ENCODE assay signal across 1 cellular context in the genomic region with DNA sequence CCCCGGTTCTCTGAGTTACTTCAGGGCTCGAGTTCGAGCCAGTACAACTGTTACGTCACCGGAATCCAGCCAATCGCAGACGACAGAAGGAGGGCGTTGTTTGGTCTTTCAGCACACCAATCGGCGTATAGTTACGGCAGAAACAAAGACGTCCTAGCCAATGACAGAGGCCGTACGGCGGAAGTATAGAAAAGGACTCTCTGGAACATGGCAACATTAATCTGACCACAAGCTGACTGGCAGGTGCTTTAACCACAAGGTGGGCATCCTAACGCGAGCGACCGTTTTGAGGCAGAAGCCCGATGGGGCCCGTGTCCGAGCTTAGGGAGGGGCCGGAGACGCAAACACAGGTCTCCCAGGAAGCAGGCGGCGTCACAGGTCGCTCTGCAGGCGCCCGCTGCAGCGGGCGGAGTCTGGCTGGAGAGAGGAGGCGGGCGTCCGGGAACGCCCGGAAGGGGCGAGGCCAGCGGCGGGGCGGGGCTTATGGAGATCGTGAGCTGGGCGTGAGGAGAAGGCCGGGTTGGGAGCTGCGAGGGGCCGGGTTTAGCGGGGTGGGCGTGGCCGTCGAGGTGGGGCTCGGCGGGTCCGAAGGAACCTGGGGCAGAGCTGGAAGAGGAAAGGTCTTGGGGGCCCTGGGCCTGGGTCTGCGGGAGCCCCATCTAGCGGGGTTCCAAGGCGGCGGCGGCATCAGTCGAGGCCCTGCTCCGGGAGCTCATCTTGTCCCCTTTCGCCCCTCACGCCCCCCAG.
TF ChIP-seq lines count a peak whose summit lies in the region.

A gene with protein sequence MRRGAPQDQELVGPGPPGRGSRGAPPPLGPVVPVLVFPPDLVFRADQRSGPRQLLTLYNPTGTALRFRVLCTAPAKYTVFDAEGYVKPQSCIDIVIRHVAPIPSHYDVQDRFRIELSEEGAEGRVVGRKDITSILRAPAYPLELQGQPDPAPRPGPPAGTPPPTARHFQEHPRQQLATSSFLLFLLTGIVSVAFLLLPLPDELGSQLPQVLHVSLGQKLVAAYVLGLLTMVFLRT (plus strand): TSS at position 558 of the 747 bp plus-strand sequence. CDS start 252 bp downstream, outside the sequence.

TF ChIP-seq in HEK293, 187 proteins besides CTCF, POLR2A, EP300 and RAD21 (continued from another document and continues in another):
- TF ChIP-seq HIC1 (tag by site-specific recombination; IDR thresholded peaks at IDR 0.05), result peak; percentile 91
- TF ChIP-seq ZNF529 (tag by site-specific recombination; IDR thresholded peaks at IDR 0.05; ENCODE audit: insufficient replicate concordance), result no peak
- no peak for TF ChIP-seq ZNF623 (tag by site-specific recombination; IDR thresholded peaks at IDR 0.05)
- no peak for TF ChIP-seq GLI4 (tag by site-specific recombination; IDR thresholded peaks at IDR 0.05)
- TF ChIP-seq ZNF558 (tag by site-specific recombination; IDR thresholded peaks at IDR 0.05), result no peak
- TF ChIP-seq BCL6B (tag by site-specific recombination; IDR thresholded peaks at IDR 0.05), result no peak
- TF ChIP-seq, protein P1, sequence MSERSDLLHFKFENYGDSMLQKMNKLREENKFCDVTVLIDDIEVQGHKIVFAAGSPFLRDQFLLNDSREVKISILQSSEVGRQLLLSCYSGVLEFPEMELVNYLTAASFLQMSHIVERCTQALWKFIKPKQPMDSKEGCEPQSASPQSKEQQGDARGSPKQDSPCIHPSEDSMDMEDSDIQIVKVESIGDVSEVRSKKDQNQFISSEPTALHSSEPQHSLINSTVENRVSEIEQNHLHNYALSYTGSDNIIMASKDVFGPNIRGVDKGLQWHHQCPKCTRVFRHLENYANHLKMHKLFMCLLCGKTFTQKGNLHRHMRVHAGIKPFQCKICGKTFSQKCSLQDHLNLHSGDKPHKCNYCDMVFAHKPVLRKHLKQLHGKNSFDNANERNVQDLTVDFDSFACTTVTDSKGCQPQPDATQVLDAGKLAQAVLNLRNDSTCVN (tag by site-specific recombination; optimal IDR thresholded peaks at IDR 0.05), result peak; percentile 37
- TF ChIP-seq, protein P2, sequence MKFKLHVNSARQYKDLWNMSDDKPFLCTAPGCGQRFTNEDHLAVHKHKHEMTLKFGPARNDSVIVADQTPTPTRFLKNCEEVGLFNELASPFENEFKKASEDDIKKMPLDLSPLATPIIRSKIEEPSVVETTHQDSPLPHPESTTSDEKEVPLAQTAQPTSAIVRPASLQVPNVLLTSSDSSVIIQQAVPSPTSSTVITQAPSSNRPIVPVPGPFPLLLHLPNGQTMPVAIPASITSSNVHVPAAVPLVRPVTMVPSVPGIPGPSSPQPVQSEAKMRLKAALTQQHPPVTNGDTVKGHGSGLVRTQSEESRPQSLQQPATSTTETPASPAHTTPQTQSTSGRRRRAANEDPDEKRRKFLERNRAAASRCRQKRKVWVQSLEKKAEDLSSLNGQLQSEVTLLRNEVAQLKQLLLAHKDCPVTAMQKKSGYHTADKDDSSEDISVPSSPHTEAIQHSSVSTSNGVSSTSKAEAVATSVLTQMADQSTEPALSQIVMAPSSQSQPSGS (tag by site-specific recombination; IDR thresholded peaks at IDR 0.05; ENCODE audit: low read depth), result peak; percentile 98
- peak; percentile 62; the same call in 1 of the 2 replicates for TF ChIP-seq GLIS2 (tag by site-specific recombination; IDR thresholded peaks at IDR 0.05)
- TF ChIP-seq ZNF548 (tag by site-specific recombination; IDR thresholded peaks at IDR 0.05), result no peak
- TF ChIP-seq SCRT2 (tag by site-specific recombination; IDR thresholded peaks at IDR 0.05), result peak; percentile 46; the same call in 1 of the 2 replicates
- no peak for TF ChIP-seq ZFP69B (tag by site-specific recombination; IDR thresholded peaks at IDR 0.05)
- no peak for TF ChIP-seq ZNF18 (tag by site-specific recombination; IDR thresholded peaks at IDR 0.05)
- TF ChIP-seq ZNF2 (tag by site-specific recombination; IDR thresholded peaks at IDR 0.05), result no peak
- TF ChIP-seq ZNF391 (tag by site-specific recombination; IDR thresholded peaks at IDR 0.05; ENCODE audit: borderline replicate concordance, low read depth), result no peak
- TF ChIP-seq ZFP37 (tag by site-specific recombination; IDR thresholded peaks at IDR 0.05), result no peak
- TF ChIP-seq YY2 (tag by site-specific recombination; IDR thresholded peaks at IDR 0.05), result peak; percentile 78; the same call in 1 of the 2 replicates
- TF ChIP-seq YY1 (tag by site-specific recombination; IDR thresholded peaks at IDR 0.05), result no peak; the same call in 1 of the 2 replicates
- TF ChIP-seq KLF8 (tag by site-specific recombination; IDR thresholded peaks at IDR 0.05), result peak; percentile 95
- no peak; the same call in 1 of the 2 replicates for TF ChIP-seq ZNF561 (tag by site-specific recombination; IDR thresholded peaks at IDR 0.05; ENCODE audit: borderline replicate concordance)
- no peak for TF ChIP-seq ZNF670 (tag by site-specific recombination; IDR thresholded peaks at IDR 0.05; ENCODE audit: low read depth)
- TF ChIP-seq KLF10 (tag by site-specific recombination; IDR thresholded peaks at IDR 0.05), result peak; percentile 91
- no peak for TF ChIP-seq ZNF521 (tag by site-specific recombination; IDR thresholded peaks at IDR 0.05)
- TF ChIP-seq ZBTB20 (tag by site-specific recombination; IDR thresholded peaks at IDR 0.05), result peak; percentile 25; the same call in 1 of the 2 replicates
- no peak for TF ChIP-seq PRDM1 (tag by site-specific recombination; IDR thresholded peaks at IDR 0.05)
- TF ChIP-seq ZNF433 (tag by site-specific recombination; IDR thresholded peaks at IDR 0.05; ENCODE audit: low read depth), result no peak
- TF ChIP-seq ZNF394 (tag by site-specific recombination; IDR thresholded peaks at IDR 0.05; ENCODE audit: borderline replicate concordance), result no peak
- TF ChIP-seq, protein P3, sequence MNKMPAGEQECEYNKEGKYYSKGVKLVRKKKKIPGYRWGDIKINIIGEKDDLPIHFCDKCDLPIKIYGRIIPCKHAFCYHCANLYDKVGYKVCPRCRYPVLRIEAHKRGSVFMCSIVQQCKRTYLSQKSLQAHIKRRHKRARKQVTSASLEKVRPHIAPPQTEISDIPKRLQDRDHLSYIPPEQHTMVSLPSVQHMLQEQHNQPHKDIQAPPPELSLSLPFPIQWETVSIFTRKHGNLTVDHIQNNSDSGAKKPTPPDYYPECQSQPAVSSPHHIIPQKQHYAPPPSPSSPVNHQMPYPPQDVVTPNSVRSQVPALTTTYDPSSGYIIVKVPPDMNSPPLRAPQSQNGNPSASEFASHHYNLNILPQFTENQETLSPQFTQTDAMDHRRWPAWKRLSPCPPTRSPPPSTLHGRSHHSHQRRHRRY (tag by site-specific recombination; IDR thresholded peaks at IDR 0.05), result no peak
- TF ChIP-seq ZNF37A (tag by site-specific recombination; IDR thresholded peaks at IDR 0.05), result no peak
- TF ChIP-seq ZNF324 (tag by site-specific recombination; IDR thresholded peaks at IDR 0.05), result no peak
- TF ChIP-seq BCL11B (tag by site-specific recombination; IDR thresholded peaks at IDR 0.05; ENCODE audit: low read depth), result no peak
- no peak for TF ChIP-seq ZNF530 (tag by site-specific recombination; IDR thresholded peaks at IDR 0.05; ENCODE audit: low read depth)
- no peak for TF ChIP-seq ZNF423 (tag by site-specific recombination; IDR thresholded peaks at IDR 0.05)
- TF ChIP-seq ZNF624 (tag by site-specific recombination; IDR thresholded peaks at IDR 0.05), result no peak
- TF ChIP-seq ZBTB11 (tag by site-specific recombination; conservative IDR thresholded peaks at IDR 0.05; ENCODE audit: low read depth), result peak; percentile 46; the same call in 1 of the 2 replicates
- no peak for TF ChIP-seq ZNF16 (tag by site-specific recombination; IDR thresholded peaks at IDR 0.05; ENCODE audit: low read depth)
- TF ChIP-seq ZNF610 (tag by site-specific recombination; IDR thresholded peaks at IDR 0.05; ENCODE audit: borderline replicate concordance), result no peak
- TF ChIP-seq, protein P4, sequence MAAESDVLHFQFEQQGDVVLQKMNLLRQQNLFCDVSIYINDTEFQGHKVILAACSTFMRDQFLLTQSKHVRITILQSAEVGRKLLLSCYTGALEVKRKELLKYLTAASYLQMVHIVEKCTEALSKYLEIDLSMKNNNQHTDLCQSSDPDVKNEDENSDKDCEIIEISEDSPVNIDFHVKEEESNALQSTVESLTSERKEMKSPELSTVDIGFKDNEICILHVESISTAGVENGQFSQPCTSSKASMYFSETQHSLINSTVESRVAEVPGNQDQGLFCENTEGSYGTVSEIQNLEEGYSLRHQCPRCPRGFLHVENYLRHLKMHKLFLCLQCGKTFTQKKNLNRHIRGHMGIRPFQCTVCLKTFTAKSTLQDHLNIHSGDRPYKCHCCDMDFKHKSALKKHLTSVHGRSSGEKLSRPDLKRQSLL (tag by site-specific recombination; IDR thresholded peaks at IDR 0.05), result no peak
- TF ChIP-seq ZSCAN23 (tag by site-specific recombination; IDR thresholded peaks at IDR 0.05), result no peak
- TF ChIP-seq KLF16 (tag by site-specific recombination; IDR thresholded peaks at IDR 0.05), result peak; percentile 75; the same call in 1 of the 2 replicates
- TF ChIP-seq, protein P5, sequence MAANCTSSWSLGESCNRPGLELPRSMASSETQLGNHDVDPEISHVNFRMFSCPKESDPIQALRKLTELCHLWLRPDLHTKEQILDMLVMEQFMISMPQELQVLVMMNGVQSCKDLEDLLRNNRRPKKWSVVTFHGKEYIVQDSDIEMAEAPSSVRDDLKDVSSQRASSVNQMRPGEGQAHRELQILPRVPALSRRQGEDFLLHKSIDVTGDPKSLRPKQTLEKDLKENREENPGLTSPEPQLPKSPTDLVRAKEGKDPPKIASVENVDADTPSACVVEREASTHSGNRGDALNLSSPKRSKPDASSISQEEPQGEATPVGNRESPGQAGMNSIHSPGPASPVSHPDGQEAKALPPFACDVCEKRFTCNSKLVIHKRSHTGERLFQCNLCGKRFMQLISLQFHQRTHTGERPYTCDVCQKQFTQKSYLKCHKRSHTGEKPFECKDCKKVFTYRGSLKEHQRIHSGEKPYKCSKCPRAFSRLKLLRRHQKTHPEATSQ (tag by site-specific recombination; IDR thresholded peaks at IDR 0.05), result no peak
- peak; percentile 94 for TF ChIP-seq SP2 (tag by site-specific recombination; IDR thresholded peaks at IDR 0.05)
- TF ChIP-seq ZNF629 (tag by site-specific recombination; IDR thresholded peaks at IDR 0.05), result peak; percentile 93
- TF ChIP-seq OVOL3 (tag by site-specific recombination; IDR thresholded peaks at IDR 0.05), result no peak
- TF ChIP-seq SETDB1 (IDR thresholded peaks at IDR 0.05; ENCODE audit: insufficient read length, low read length), result no peak
- TF ChIP-seq KLF9 (tag by site-specific recombination; IDR thresholded peaks at IDR 0.05; ENCODE audit: low read depth), result peak; percentile 98
- no peak for TF ChIP-seq GFI1B (tag by site-specific recombination; IDR thresholded peaks at IDR 0.05)
